In genomic region chr10:133117688-133118071, GRCh38 we compare ENCODE assay signal across 17 cellular contexts. TPM values are rescaled to one million over a fixed set of nuclear protein-coding genes. Genes with fewer than 3 reads are reported as not detected.
"Had no signal": no experiment of that assay in that cellular context is flagged by ENCODE, and none has a peak within 500 bp of the region (broad histone marks: within the 10 kb centered on the region; RNA-seq: fewer than 3 reads in every experiment).

No MANE protein-coding gene starts in this region.

- H3K36me3 ChIP-seq: vagina had no signal

- ATAC-seq: activated naive CD4-positive, alpha-beta T cell treated with anti-CD3 and anti-CD28 coated beads, Interleukin-2, amount 50 U/mL, for 72 hours; esophagus mucosa; sciatic nerve had no signal

- H3K9me3 ChIP-seq: vagina had no signal

- H3K4me3 ChIP-seq: lung, vagina had no signal

- H3K4me1 ChIP-seq: vagina had no signal

- DNase-seq: activated CD4-positive, alpha-beta T cell treated with anti-CD3 and anti-CD28 coated beads, Interleukin-2, amount 50 U/mL, for 48 hours; activated gamma-delta T cell; effector CD4-positive, alpha-beta T cell; stimulated activated CD4-positive, alpha-beta T cell treated with anti-CD3 and anti-CD28 coated beads, Interleukin-12 subunit alpha, Interleukin-12 subunit beta, amount 100 ng/mL, for 4 hours; stimulated activated CD4-positive, alpha-beta T cell treated with anti-CD3 and anti-CD28 coated beads, Interleukin-1b, Interleukin-23, amount 100 ng/mL, for 48 hours; stimulated activated naive CD4-positive, alpha-beta T cell treated with Interleukin-2 at 50 U/mL for 16 hours; SW 1271; T-helper 2 cell; trophoblast cell had no signal

- H3K27me3 ChIP-seq: vagina had no signal

- H3K27ac ChIP-seq: vagina, VCaP had no signal

RNA-seq across cellular contexts. Expression of gene ADGRA1, which starts 30.0 kb away (rescaled TPM):
- total RNA-seq: activated naive CD4-positive, alpha-beta T cell treated with anti-CD3 and anti-CD28 coated beads, Interleukin-2, amount 50 U/mL, for 72 hours; bronchial epithelial cell; esophagus mucosa; mesothelial cell of epicardium had no signal
